ENCODE assay signal across 36 cellular contexts in the genomic region with DNA sequence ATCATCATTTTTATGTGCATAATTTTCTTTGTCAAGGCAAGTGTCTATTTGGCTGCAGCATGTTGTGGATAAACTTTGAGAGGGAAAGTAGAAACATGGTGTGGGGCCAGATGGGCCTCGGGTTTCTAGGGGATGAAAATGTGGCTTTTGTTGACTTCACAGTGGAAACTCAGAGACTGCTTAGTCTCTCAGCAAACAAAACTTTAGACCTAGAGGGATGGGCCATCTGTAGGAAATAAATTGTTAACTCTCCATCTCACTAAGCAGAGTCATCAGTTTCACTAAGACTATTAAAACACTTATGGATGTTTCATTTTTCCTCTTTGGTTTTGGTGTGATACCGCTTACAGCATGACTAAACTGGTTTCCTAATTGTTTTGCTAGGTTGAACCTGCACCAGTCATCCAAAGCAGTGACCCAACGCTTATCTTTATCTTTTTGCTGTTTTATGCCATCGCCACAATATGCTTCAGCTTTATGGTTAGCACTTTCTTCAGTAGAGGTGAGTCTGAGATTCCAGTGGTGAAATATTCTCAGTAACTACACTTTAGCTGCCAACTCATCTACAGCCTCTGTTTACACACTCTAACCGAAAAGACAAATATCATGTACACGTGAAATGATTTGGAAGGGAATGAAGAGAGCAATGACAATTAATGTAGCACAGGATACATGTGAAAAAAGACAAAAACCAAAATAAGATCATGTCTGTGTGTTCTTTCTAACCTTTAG.
DNase-seq lines count a peak whose midpoint lies in the region; ATAC-seq, FAIRE-seq and TF ChIP-seq lines count a peak whose summit lies in the region.
"Had no signal": no experiment of that assay in that cellular context is flagged by ENCODE, and none has a peak within 500 bp of the region (broad histone marks: within the 10 kb centered on the region; RNA-seq: fewer than 3 reads in every experiment).

No MANE protein-coding gene starts in this region.

- CTCF ChIA-PET in HepG2 (lab: Yijun Ruan, JAX; ENCODE audit: low intra/inter-chr PET ratio, low total read pairs): no interaction called here

- H3K9me3 ChIP-seq in HepG2 (ENCODE audit: low read length) (no peaks in the 10 kb centered on the region), right lobe of liver (no peaks in the 10 kb centered on the region), endocrine pancreas (ENCODE audit: control insufficient read depth, low read length) (no peaks in the 10 kb centered on the region), transverse colon (no peaks in the 10 kb centered on the region)
- H3K9me3 ChIP-seq: Caco-2, left ventricle myocardium inferior, sigmoid colon, SJCRH30, upper lobe of left lung had no signal

- TF ChIP-seq CTCF in HepG2 (CRISPR knock-in tag; IDR thresholded peaks at IDR 0.05) (no peak), right lobe of liver (IDR thresholded peaks at IDR 0.05) (no peak), transverse colon (IDR thresholded peaks at IDR 0.05) (no peak)

- H4K20me1 ChIP-seq in HepG2 (ENCODE audit: insufficient read depth, low read length): no peaks in the 10 kb centered on the region

- POLR2A ChIA-PET in HepG2 (lab: Yijun Ruan, JAX): interaction anchor here (1.9 kb wide), 1 partner anchor 38 kb away, joined by 7 read pairs; no protein-coding TSS in a partner anchor

- peak; percentile 8 for DNase-seq in DMS 273 (lab: John Stamatoyannopoulos, UW; ENCODE audit: unreplicated experiment)
- DNase-seq in DMS 273 treated with DMSO at 0.1 percent for 48 hours (lab: John Stamatoyannopoulos, UW): no peak
- peak; percentile 87 for DNase-seq in HepG2 (ENCODE audit: low spot score)
- no peak for DNase-seq in right lobe of liver
- no peak for DNase-seq in transverse colon
- no peak for DNase-seq in NCI-H2107 (lab: John Stamatoyannopoulos, UW)
- DNase-seq in OCI-M2 (lab: John Stamatoyannopoulos, UW; ENCODE audit: unreplicated experiment): no peak
- DNase-seq: activated effector memory CD4-positive, alpha-beta T cell treated with anti-CD3 and anti-CD28 coated beads, Interleukin-2, amount 50 U/mL, for 16 hours; caudate nucleus; cortex of kidney; DMS79 treated with DMSO at 0.1 percent for 48 hours; effector memory CD8-positive, alpha-beta T cell; GDM1; glutamatergic neuron; HCEC 1CT; Karpas-422; left ventricle myocardium inferior; mesendoderm; naive B cell; NCI-H1417 treated with DMSO at 0.1 percent for 48 hours; NCI-H2081; NCI-H2227 treated with DMSO at 0.1 percent for 48 hours; NCI-H526 treated with DMSO at 0.1 percent for 48 hours; sigmoid colon; SJCRH30; stimulated activated CD4-positive, alpha-beta T cell treated with anti-CD3 and anti-CD28 coated beads, Interleukin-4, amount 100 ng/mL, for 24 hours; substantia nigra; upper lobe of left lung had no signal

- peak overlapping the region; percentile 64 for H3K4me2 ChIP-seq in HepG2 (ENCODE audit: low read depth, low read length)

- H3K9ac ChIP-seq in HepG2 (ENCODE audit: insufficient read depth, low read depth, low read length) (no peak overlapping the region; the same call in 1 of the 2 replicates), endocrine pancreas (ENCODE audit: control insufficient read depth, insufficient read depth, low read length) (no peak overlapping the region)

- FAIRE-seq in HepG2 (lab: Jason Lieb, UNC): peak; percentile 83
- FAIRE-seq: islet of Langerhans had no signal

- H3K27ac ChIP-seq in HepG2 (ENCODE audit: extremely low read length, insufficient read depth, low read length): peak overlapping the region; percentile 56
- no peak overlapping the region for H3K27ac ChIP-seq in right lobe of liver
- peak overlapping the region; percentile 67 to 81 (median 76) for H3K27ac ChIP-seq in transverse colon
- H3K27ac ChIP-seq: 22Rv1, C4-2B, HL-60, left ventricle myocardium inferior, sigmoid colon, SJCRH30, upper lobe of left lung had no signal

- intact Hi-C loops in HepG2 (cut with micrococcal nuclease; ENCODE audit: unreplicated experiment) (no loop called here), right lobe of liver (cut with DNase I) (no loop called here), transverse colon (cut with DNase I; ENCODE audit: low total_unique reads) (no loop called here)

- H3K4me3 ChIP-seq in HepG2 (replicated peaks in 1 of 3; ENCODE audit: insufficient read depth in 1 of 3, low read depth in 2 of 3, low read length in 3 of 3) (peak overlapping the region in 2 of 3 experiments; percentile 8 to 29; a peak in 2 of 6 replicates), right lobe of liver (no peak overlapping the region), endocrine pancreas (ENCODE audit: control insufficient read depth, insufficient read depth, low read length) (peak overlapping the region; percentile 22), transverse colon (no peak overlapping the region)
- H3K4me3 ChIP-seq: left ventricle myocardium inferior, sigmoid colon, SJCRH30, upper lobe of left lung had no signal

- no peak for TF ChIP-seq POLR2A in HepG2 (IDR thresholded peaks at IDR 0.05; ENCODE audit: insufficient read depth in 1 of 2, low read depth in 2 of 2, low read length in 2 of 2)
- TF ChIP-seq POLR2A in right lobe of liver (IDR thresholded peaks at IDR 0.05): no peak
- no peak for TF ChIP-seq POLR2A in transverse colon (IDR thresholded peaks at IDR 0.05)

- H3K27me3 ChIP-seq in HepG2 (ENCODE audit: control insufficient read depth in 1 of 2, insufficient read depth in 2 of 2, low read length in 2 of 2): no peaks in the 10 kb centered on the region
- no peaks in the 10 kb centered on the region for H3K27me3 ChIP-seq in right lobe of liver
- no peaks in the 10 kb centered on the region for H3K27me3 ChIP-seq in endocrine pancreas (ENCODE audit: control insufficient read depth, insufficient read depth, low read length)
- no peaks in the 10 kb centered on the region for H3K27me3 ChIP-seq in transverse colon
- H3K27me3 ChIP-seq: sigmoid colon, SJCRH30, upper lobe of left lung had no signal

- WGBS in HepG2 (ENCODE audit: low lambda C conversion rate): 16% methylated on average over 6 of the region's 6 CpGs
- 68% methylated on average over 6 of the region's 6 CpGs for WGBS in right lobe of liver (ENCODE audit: insufficient coverage, low coverage, low lambda C conversion rate, missing lambda C conversion rate)
- 58 to 63% methylated on average over 5 to 6 of the region's 6 CpGs for WGBS in transverse colon (ENCODE audit: low coverage in 1 of 2), 2 donors

- no peaks in the 10 kb centered on the region for H3K36me3 ChIP-seq in HepG2 (replicated peaks in 1 of 2; ENCODE audit: control insufficient read depth in 1 of 2, insufficient read depth in 2 of 2, low read length in 2 of 2)
- no peaks in the 10 kb centered on the region for H3K36me3 ChIP-seq in right lobe of liver
- H3K36me3 ChIP-seq in endocrine pancreas (ENCODE audit: control insufficient read depth, insufficient read depth, low read length): no peaks in the 10 kb centered on the region
- no peaks in the 10 kb centered on the region for H3K36me3 ChIP-seq in transverse colon
- H3K36me3 ChIP-seq: left ventricle myocardium inferior, sigmoid colon, SJCRH30, upper lobe of left lung had no signal

- H2AFZ ChIP-seq in HepG2 (ENCODE audit: low read length): peak overlapping the region; percentile 18

- ATAC-seq in HepG2 (peak; percentile 94), right lobe of liver (no peak)
- ATAC-seq: effector memory CD8-positive, alpha-beta T cell; esophagus mucosa; WTC11 had no signal

- peak; percentile 37; the same call in 1 of the 2 replicates for TF ChIP-seq RAD21 in HepG2 (CRISPR knock-in tag; IDR thresholded peaks at IDR 0.05)

- H3K79me2 ChIP-seq in HepG2 (ENCODE audit: insufficient read depth, low read length): peaks cover 2% of the 10 kb centered on the region

- TF ChIP-seq EP300 in HepG2 (IDR thresholded peaks at IDR 0.05; ENCODE audit: low read depth in 2 of 2, low read length in 2 of 2): peak in 1 of 2 experiments; percentile 59; a peak in 1 of 4 replicates
- TF ChIP-seq EP300 in HepG2 (CRISPR knock-in tag; IDR thresholded peaks at IDR 0.05; ENCODE audit: borderline replicate concordance): no peak
- no peak for TF ChIP-seq EP300 in transverse colon (IDR thresholded peaks at IDR 0.05; ENCODE audit: low read depth)

- H3K4me1 ChIP-seq in HepG2 (ENCODE audit: insufficient read depth, low read length) (peaks cover 64% of the 10 kb centered on the region), right lobe of liver (no peaks in the 10 kb centered on the region), endocrine pancreas (ENCODE audit: control insufficient read depth, insufficient read depth, low read length) (peaks cover 6% of the 10 kb centered on the region), transverse colon (peaks cover 0 to 29% (median 13%) of the 10 kb centered on the region in 4 donors)
- H3K4me1 ChIP-seq: Caco-2, left ventricle myocardium inferior, sigmoid colon, SJCRH30, upper lobe of left lung had no signal

- in situ Hi-C loops in HepG2 (cut with HindIII; ENCODE audit: extremely low pct_ligation_motif_present, low pct_unique_long_range_greater_than_20kb): no loop called here
- in situ Hi-C loops in transverse colon (cut with MboI; ENCODE audit: low pct_ligation_motif_present in 1 of 4, low pct_unique_long_range_greater_than_20kb in 1 of 4, low sequenced_read_pairs in 3 of 4): no loop called here

- BruUV-seq in HepG2 (replicated peaks; lab: Mats Ljungman, UMichigan): no TSS peak

TF ChIP-seq in HepG2, 621 proteins besides CTCF, POLR2A, EP300 and RAD21 (continues in another document):
- no peak for TF ChIP-seq ZNF3 (CRISPR knock-in tag; IDR thresholded peaks at IDR 0.05)
- TF ChIP-seq PRMT3 (CRISPR knock-in tag; IDR thresholded peaks at IDR 0.05; ENCODE audit: borderline replicate concordance, low read depth): no peak
- TF ChIP-seq SRSF4 (IDR thresholded peaks at IDR 0.05; ENCODE audit: low read depth, low read length, poor library complexity, severe bottlenecking): no peak
- TF ChIP-seq TBL1XR1 (IDR thresholded peaks at IDR 0.05; ENCODE audit: borderline replicate concordance, low read length, partially characterized antibody): no peak
- TF ChIP-seq EHMT2 (IDR thresholded peaks at IDR 0.05; ENCODE audit: borderline replicate concordance, low read depth, low read length): no peak
- peak; percentile 18; the same call in 1 of the 2 replicates for TF ChIP-seq REPIN1 (CRISPR knock-in tag; IDR thresholded peaks at IDR 0.05; ENCODE audit: borderline replicate concordance, low read depth)
- no peak for TF ChIP-seq ZNF788 (CRISPR knock-in tag; IDR thresholded peaks at IDR 0.05; ENCODE audit: borderline replicate concordance)
- no peak for TF ChIP-seq SRSF1 (optimal IDR thresholded peaks at IDR 0.05; ENCODE audit: low read depth, low read length)
- TF ChIP-seq KLF16 (CRISPR knock-in tag; IDR thresholded peaks at IDR 0.05): 0 out of 4 replicates have a peak, but pooled peaks have one; percentile 15 to 19
- no peak for TF ChIP-seq IKZF1 (IDR thresholded peaks at IDR 0.05)
- no peak for TF ChIP-seq ZNF724P (CRISPR knock-in tag; IDR thresholded peaks at IDR 0.05; ENCODE audit: borderline replicate concordance)
- TF ChIP-seq ZNF761 (CRISPR knock-in tag; conservative IDR thresholded peaks at IDR 0.05): no peak
- peak; percentile 68; the same call in 1 of the 2 replicates for TF ChIP-seq SIX1 (CRISPR knock-in tag; IDR thresholded peaks at IDR 0.05; ENCODE audit: borderline replicate concordance)
- no peak for TF ChIP-seq ZNF75D (CRISPR knock-in tag; IDR thresholded peaks at IDR 0.05; ENCODE audit: borderline replicate concordance)

Comparison
In these comparisons a context has a peak if more than half of its experiments do, and no peak if none do; other contexts are left out.
1. DNase-seq: peak in DMS 273 (single experiment) and HepG2 (single experiment); none in DMS 273 treated with DMSO at 0.1 percent for 48 hours (single experiment), right lobe of liver (0 of 3), transverse colon (single experiment), NCI-H2107 (single experiment) and OCI-M2 (single experiment).
2. H3K27ac ChIP-seq: peak in HepG2 (single experiment) and transverse colon (4 of 4); none in right lobe of liver (0 of 3).
3. H3K4me3 ChIP-seq: peak in HepG2 (2 of 3) and endocrine pancreas (single experiment); none in right lobe of liver (0 of 3) and transverse colon (0 of 4).